ENCODE assay signal across 18 cellular contexts in genomic region chr11:14650064-14650463, GRCh38.
"Had no signal": no experiment of that assay in that cellular context is flagged by ENCODE, and none has a peak within 500 bp of the region (broad histone marks: within the 10 kb centered on the region; RNA-seq: fewer than 3 reads in every experiment).

No MANE protein-coding gene starts in this region.

- H3K27ac Mint-ChIP-seq: activated CD4-positive, alpha-beta T cell treated with anti-CD3 and anti-CD28 coated beads for 36 hours; natural killer cell; stimulated activated memory B cell treated with anti-CD40 and anti-IgM and Interleukin-4, amounts not matched to agents 10 μg/mL and 1 μg/mL and 100 μg/mL, for 72 hours had no signal

- ATAC-seq: activated CD4-positive, alpha-beta T cell treated with anti-CD3 and anti-CD28 coated beads for 36 hours; left lung; mucosa of descending colon; natural killer cell; stimulated activated memory B cell treated with anti-CD40 and anti-IgM and Interleukin-4, amounts not matched to agents 10 μg/mL and 1 μg/mL and 100 μg/mL, for 72 hours had no signal

- DNase-seq: activated CD4-positive, alpha-beta T cell treated with anti-CD3 and anti-CD28 coated beads for 36 hours; activated naive CD4-positive, alpha-beta T cell treated with anti-CD3 and anti-CD28 coated beads, Interleukin-2, amount 50 U/mL, for 16 hours; aorta; cortex of kidney; effector memory CD4-positive, alpha-beta T cell; foreskin fibroblast; hypothalamus; kidney; left lung; mucosa of descending colon; natural killer cell; retina; stimulated activated CD4-positive, alpha-beta T cell treated with anti-CD3 and anti-CD28 coated beads, Interleukin-2, amount 100 ng/mL, for 48 hours; transverse colon; WERI-Rb-1 had no signal

- H3K27me3 ChIP-seq: neutrophil, transverse colon, vagina had no signal

- H3K4me1 ChIP-seq: vagina had no signal

- H3K36me3 Mint-ChIP-seq: natural killer cell; stimulated activated memory B cell treated with anti-CD40 and anti-IgM and Interleukin-4, amounts not matched to agents 10 μg/mL and 1 μg/mL and 100 μg/mL, for 72 hours had no signal

- H3K27ac ChIP-seq: left lung, neutrophil, transverse colon, vagina, WERI-Rb-1 had no signal

- H3K4me3 ChIP-seq: left lung, mucosa of descending colon, transverse colon, vagina had no signal

- H3K4me3 Mint-ChIP-seq: activated CD4-positive, alpha-beta T cell treated with anti-CD3 and anti-CD28 coated beads for 36 hours; natural killer cell; stimulated activated memory B cell treated with anti-CD40 and anti-IgM and Interleukin-4, amounts not matched to agents 10 μg/mL and 1 μg/mL and 100 μg/mL, for 72 hours had no signal

- H3K36me3 ChIP-seq: left lung, neutrophil, transverse colon, vagina, WERI-Rb-1 had no signal

- H3K9me3 ChIP-seq: left lung, mucosa of descending colon, neutrophil, transverse colon, vagina had no signal

- H3K27me3 Mint-ChIP-seq: activated CD4-positive, alpha-beta T cell treated with anti-CD3 and anti-CD28 coated beads for 36 hours had no signal

- H3K9me3 Mint-ChIP-seq: natural killer cell; stimulated activated memory B cell treated with anti-CD40 and anti-IgM and Interleukin-4, amounts not matched to agents 10 μg/mL and 1 μg/mL and 100 μg/mL, for 72 hours had no signal
